Comparison of ENCODE assay signal across 8 cellular contexts in the genomic region with DNA sequence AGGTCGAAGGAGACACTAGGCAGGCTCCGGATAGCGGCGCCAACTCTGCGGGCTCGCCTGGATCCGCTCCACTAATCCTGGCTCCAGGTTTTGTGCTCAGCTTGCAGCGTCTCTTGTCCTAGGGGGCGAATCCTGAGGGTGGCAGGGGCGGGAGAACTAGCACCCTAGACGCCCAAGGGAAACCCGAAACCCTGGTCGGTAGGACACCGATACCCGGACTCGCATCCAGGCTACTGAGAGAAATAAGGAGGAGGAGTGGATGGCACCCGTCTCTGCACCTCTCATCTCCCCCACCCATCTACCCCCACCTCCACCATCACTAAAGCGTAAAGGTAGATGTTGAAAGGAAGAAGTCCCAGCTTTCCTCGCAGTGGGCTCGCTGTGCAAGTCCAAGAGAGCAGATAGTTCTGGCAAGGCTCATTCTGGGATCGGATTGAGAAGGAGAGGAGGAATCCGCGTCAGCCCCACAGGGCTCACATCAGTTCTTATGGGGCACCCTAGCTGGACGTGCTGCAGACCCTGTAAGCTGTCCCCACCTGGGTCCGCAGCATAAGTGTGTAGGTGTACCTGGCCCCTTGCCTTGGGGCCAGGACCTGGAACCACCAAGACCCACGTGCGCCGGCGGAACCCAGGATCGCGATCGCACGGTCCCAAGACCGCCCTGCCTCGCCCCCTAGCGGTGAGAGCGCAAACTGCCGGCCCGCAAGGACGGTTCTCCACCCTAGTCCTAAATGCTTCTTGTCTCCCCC. TPM values are rescaled to one million over a fixed set of nuclear protein-coding genes. Genes with fewer than 3 reads are reported as not detected.
DNase-seq lines count a peak whose midpoint lies in the region; ATAC-seq and TF ChIP-seq lines count a peak whose summit lies in the region.

No MANE protein-coding gene starts in this region.

- no peak overlapping the region for H3K27ac ChIP-seq in hepatocyte
- H3K27ac ChIP-seq in sigmoid colon = no peak overlapping the region

- peaks cover 91% of the 10 kb centered on the region for H3K27me3 Mint-ChIP-seq in activated naive CD8-positive, alpha-beta T cell treated with anti-CD3 and anti-CD28 coated beads, Interleukin-2, amount 50 U/mL, for 24 hours

- no peaks in the 10 kb centered on the region for H3K9me3 ChIP-seq in Loucy (ENCODE audit: insufficient read depth, low read depth, low read length)
- no peaks in the 10 kb centered on the region for H3K9me3 ChIP-seq in hepatocyte (ENCODE audit: low read depth)
- H3K9me3 ChIP-seq in sigmoid colon = no peaks in the 10 kb centered on the region

- H2AFZ ChIP-seq in Loucy (ENCODE audit: low read length) (peak overlapping the region; percentile 91), hepatocyte (no peak overlapping the region)

- under 1% methylated on average over 40 of the region's 40 CpGs for WGBS in hepatocyte (ENCODE audit: low lambda C conversion rate, missing lambda C conversion rate)
- WGBS in sigmoid colon, 2 donors = 2 to 3% methylated on average over 40 of the region's 40 CpGs

- no peak for TF ChIP-seq POLR2A in sigmoid colon (IDR thresholded peaks at IDR 0.05)

- H3K79me2 ChIP-seq in Loucy (ENCODE audit: insufficient read depth, low read length) (no peaks in the 10 kb centered on the region), hepatocyte (no peaks in the 10 kb centered on the region)

- H3F3A ChIP-seq in Loucy (ENCODE audit: low read depth) = no peaks in the 10 kb centered on the region

- peak overlapping the region; percentile 49 for H3K9ac ChIP-seq in Loucy (ENCODE audit: low read depth, low read length, poor library complexity, severe bottlenecking)

- H4K20me1 ChIP-seq in Loucy (ENCODE audit: insufficient read depth, low read length, poor library complexity, severe bottlenecking) = no peaks in the 10 kb centered on the region
- H4K20me1 ChIP-seq in hepatocyte (ENCODE audit: insufficient read depth, poor library complexity, severe bottlenecking) = no peaks in the 10 kb centered on the region

- no peaks in the 10 kb centered on the region for H3K36me3 ChIP-seq in Loucy (ENCODE audit: insufficient read depth, low read length)
- no peaks in the 10 kb centered on the region for H3K36me3 ChIP-seq in hepatocyte (replicated peaks; ENCODE audit: insufficient read depth, low read depth)
- H3K36me3 ChIP-seq in sigmoid colon = no peaks in the 10 kb centered on the region

- peak overlapping the region; percentile 66 for H3K4me3 ChIP-seq in Loucy (ENCODE audit: low read length, poor library complexity, severe bottlenecking)
- H3K4me3 ChIP-seq in hepatocyte = no peak overlapping the region
- H3K4me3 ChIP-seq in sigmoid colon = peak overlapping the region in 3 of 4 donors; percentile 5 to 31 (median 31)

- no peak for TF ChIP-seq EP300 in sigmoid colon (IDR thresholded peaks at IDR 0.05)

- H3K36me3 Mint-ChIP-seq in activated naive CD8-positive, alpha-beta T cell treated with anti-CD3 and anti-CD28 coated beads, Interleukin-2, amount 50 U/mL, for 24 hours (ENCODE audit: low read depth) = peaks cover 3% of the 10 kb centered on the region

- H3K4me3 Mint-ChIP-seq in activated naive CD8-positive, alpha-beta T cell treated with anti-CD3 and anti-CD28 coated beads, Interleukin-2, amount 50 U/mL, for 24 hours = peak overlapping the region; percentile 65

- H3K4me1 Mint-ChIP-seq in activated naive CD8-positive, alpha-beta T cell treated with anti-CD3 and anti-CD28 coated beads, Interleukin-2, amount 50 U/mL, for 24 hours = peaks cover 49% of the 10 kb centered on the region

- H3K9me2 ChIP-seq in Loucy (replicated peaks; ENCODE audit: low read depth, low read length) (no peaks in the 10 kb centered on the region), hepatocyte (replicated peaks; ENCODE audit: insufficient read depth) (no peaks in the 10 kb centered on the region)

- H3K4me2 ChIP-seq in Loucy (ENCODE audit: low read depth, low read length, poor library complexity, severe bottlenecking) = peak overlapping the region; percentile 96
- peak overlapping the region; percentile 86 for H3K4me2 ChIP-seq in hepatocyte

- H3K4me1 ChIP-seq in Loucy (ENCODE audit: insufficient read depth, low read length, poor library complexity, severe bottlenecking) (peaks cover 11% of the 10 kb centered on the region), hepatocyte (ENCODE audit: insufficient read depth) (peaks cover 9% of the 10 kb centered on the region), sigmoid colon (peaks cover 0 to 36% (median 17%) of the 10 kb centered on the region in 4 donors)

- TF ChIP-seq CTCF in Loucy (conservative IDR thresholded peaks at IDR 0.05; ENCODE audit: low read length) = peak; percentile 99
- TF ChIP-seq CTCF in hepatocyte (IDR thresholded peaks at IDR 0.05; ENCODE audit: poor library complexity) = peak; percentile 94
- TF ChIP-seq CTCF in sigmoid colon (IDR thresholded peaks at IDR 0.05) = peak; percentile 60 to 97 (median 76)

- H3K27ac Mint-ChIP-seq in activated naive CD8-positive, alpha-beta T cell treated with anti-CD3 and anti-CD28 coated beads, Interleukin-2, amount 50 U/mL, for 24 hours = no peak overlapping the region

- DNase-seq in NK-92 treated with Interleukin-12 subunit alpha and Interleukin-12 subunit beta, amount 100 ng/mL, for 24 hours (lab: John Stamatoyannopoulos, UW) = peak; percentile 41
- DNase-seq in NK-92 (lab: John Stamatoyannopoulos, UW; ENCODE audit: unreplicated experiment) = no peak
- peak; percentile 61 to 71 for DNase-seq in SW 1271 (lab: John Stamatoyannopoulos, UW)
- peak; percentile 91 for DNase-seq in activated naive CD8-positive, alpha-beta T cell treated with anti-CD3 and anti-CD28 coated beads, Interleukin-2, amount 50 U/mL, for 24 hours
- DNase-seq in hepatocyte (ENCODE audit: low spot score) = peak; percentile 73
- DNase-seq in sigmoid colon = peak; percentile 63

- H3K9me3 Mint-ChIP-seq in activated naive CD8-positive, alpha-beta T cell treated with anti-CD3 and anti-CD28 coated beads, Interleukin-2, amount 50 U/mL, for 24 hours = no peaks in the 10 kb centered on the region

- peak; percentile 66 for ATAC-seq in activated naive CD8-positive, alpha-beta T cell treated with anti-CD3 and anti-CD28 coated beads, Interleukin-2, amount 50 U/mL, for 24 hours
- ATAC-seq in HG02678 (IDR thresholded peaks at IDR 0.05; ENCODE audit: unreplicated experiment) = no peak

- intact Hi-C loops in sigmoid colon (cut with DNase I) = loop anchor here (1.0 kb wide), 1 partner anchor 85 kb away; no protein-coding TSS in a partner anchor

- peaks cover 10% of the 10 kb centered on the region for H3K27me3 ChIP-seq in Loucy (ENCODE audit: insufficient read depth, low read length, poor library complexity, severe bottlenecking)
- H3K27me3 ChIP-seq in hepatocyte = peaks cover 97% of the 10 kb centered on the region
- H3K27me3 ChIP-seq in sigmoid colon = peaks cover 58 to 97% (median 84%) of the 10 kb centered on the region in 3 donors

RNA-seq across cellular contexts. Expression of a gene that starts 6.9 kb away (rescaled TPM):
- total RNA-seq in hepatocyte = not detected in 2 replicates
- polyA plus RNA-seq in hepatocyte = not detected in 2 replicates
- total RNA-seq in sigmoid colon = not detected
- under 1 TPM in 1 of 3 donors, not detected in 2; 0.06 TPM for polyA plus RNA-seq in sigmoid colon

RNA-seq across cellular contexts. Expression of a gene that starts 17.1 kb away (rescaled TPM):
- total RNA-seq in hepatocyte (5.4 and 8.5 TPM in 2 replicates), sigmoid colon (1 to 10 TPM; 6.4 to 10.0 (median 8.6) TPM)
- polyA plus RNA-seq in hepatocyte (8.1 and 10.1 TPM in 2 replicates), sigmoid colon (1 to 10 TPM; 1.8 to 5.6 (median 3.2) TPM)
